In the genomic region with DNA sequence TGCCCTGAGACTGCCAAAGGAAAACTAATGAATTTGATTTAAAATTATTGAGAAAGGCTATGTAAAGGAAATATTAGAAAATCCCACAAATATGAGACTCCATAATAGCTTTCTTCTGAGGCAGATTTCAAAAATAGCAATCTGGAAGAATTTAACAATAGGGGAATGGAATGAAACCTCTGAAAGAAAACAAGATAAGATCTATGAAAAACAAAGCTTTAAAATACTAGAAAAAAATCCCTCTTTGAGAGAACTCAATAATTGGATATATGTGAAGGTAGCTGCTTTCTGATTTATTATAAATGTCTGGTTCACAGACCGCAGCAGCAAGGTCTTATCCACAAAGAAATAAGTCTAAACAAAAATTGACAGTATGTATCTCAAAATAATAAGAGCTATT, we compare ENCODE assay signal across 16 cellular contexts.
DNase-seq lines count a peak whose midpoint lies in the region; ATAC-seq and TF ChIP-seq lines count a peak whose summit lies in the region.
"Had no signal": no experiment of that assay in that cellular context is flagged by ENCODE, and none has a peak within 500 bp of the region (broad histone marks: within the 10 kb centered on the region; RNA-seq: fewer than 3 reads in every experiment).

No MANE protein-coding gene starts in this region.

- H3K36me3 ChIP-seq in ACC112 (ENCODE audit: insufficient read depth, low read length) (no peaks in the 10 kb centered on the region), IMR-90 (ENCODE audit: control insufficient read depth, insufficient read depth, low read length) (no peaks in the 10 kb centered on the region)
- H3K36me3 ChIP-seq: HAP-1 had no signal

- DNase-seq in IMR-90 = no peak
- no peak for DNase-seq in T-helper 17 cell
- DNase-seq in fibroblast of pulmonary artery (ENCODE audit: low read depth) = peak; percentile 54
- DNase-seq in NCI-H1694 (lab: John Stamatoyannopoulos, UW) = no peak
- DNase-seq in activated effector memory CD4-positive, alpha-beta T cell treated with anti-CD3 and anti-CD28 coated beads, Interleukin-2, amount 50 U/mL, for 16 hours = no peak
- DNase-seq in COLO829 (ENCODE audit: low spot score) = no peak
- DNase-seq: CD8-positive, alpha-beta memory T cell; KBM-7; NCI-H1436; NCI-H2081; NCI-H748 treated with DMSO at 0.1 percent for 48 hours; PC-9 had no signal

- POLR2A ChIA-PET in IMR-90 (lab: Charles Lee; ENCODE audit: unreplicated experiment) = interaction anchor here (0.8 kb wide), 1 partner anchor 320 kb away, joined by 4 read pairs; a partner anchor contains a TSS

- H3K9me3 ChIP-seq in IMR-90 (ENCODE audit: control insufficient read depth, insufficient read depth, low read length) (no peaks in the 10 kb centered on the region), T-helper 17 cell (ENCODE audit: control insufficient read depth, low read length, poor library complexity, severe bottlenecking) (no peaks in the 10 kb centered on the region)
- H3K9me3 ChIP-seq: HAP-1 had no signal

- no peaks in the 10 kb centered on the region for H3K27me3 ChIP-seq in ACC112 (ENCODE audit: insufficient read depth, low read length)
- H3K27me3 ChIP-seq in IMR-90 (ENCODE audit: control insufficient read depth, insufficient read depth, low read length) = no peaks in the 10 kb centered on the region

- no peak overlapping the region for H3K9ac ChIP-seq in IMR-90 (ENCODE audit: low read depth, low read length)

- H2AK5ac ChIP-seq in IMR-90 (ENCODE audit: low read depth, low read length) = no peak overlapping the region

- peaks cover 18% of the 10 kb centered on the region for H3K27me3 Mint-ChIP-seq in T-helper 17 cell

- no peak overlapping the region for H2BK5ac ChIP-seq in IMR-90 (ENCODE audit: low read depth, low read length, poor library complexity, severe bottlenecking)

- H3K18ac ChIP-seq in IMR-90 (ENCODE audit: low read depth, low read length) = peak overlapping the region; percentile 81; the same call in 1 of the 2 replicates

- no CpG with 5 or more reads among the region's 1 CpG for WGBS in IMR-90 (ENCODE audit: extremely low coverage in 2 of 2, insufficient read length in 1 of 2), 2 experiments

- CTCF ChIA-PET in IMR-90 (lab: Yijun Ruan, JAX) = no interaction called here

- TF ChIP-seq POLR2A in IMR-90 (IDR thresholded peaks at IDR 0.05; ENCODE audit: low read depth, low read length) = no peak

- TF ChIP-seq CTCF in IMR-90 (conservative IDR thresholded peaks at IDR 0.05; ENCODE audit: low read depth, low read length) = no peak
- TF ChIP-seq CTCF in fibroblast of pulmonary artery (IDR thresholded peaks at IDR 0.05; ENCODE audit: low read length, missing control alignments) = no peak

- H3K4me1 Mint-ChIP-seq in T-helper 17 cell = peaks cover 24% of the 10 kb centered on the region

- peaks cover 9% of the 10 kb centered on the region for H3K4me1 ChIP-seq in ACC112 (ENCODE audit: control insufficient read depth, insufficient read depth, low read length, unreplicated experiment)
- H3K4me1 ChIP-seq in IMR-90 (ENCODE audit: control insufficient read depth, insufficient read depth, low read length) = peaks cover 3% of the 10 kb centered on the region; the same call in 1 of the 2 replicates

- H3K4me3 ChIP-seq in ACC112 (ENCODE audit: low read depth, low read length) (no peak overlapping the region), IMR-90 (ENCODE audit: insufficient read depth, low read depth, low read length) (no peak overlapping the region), fibroblast of pulmonary artery (replicated peaks; ENCODE audit: low read depth, low read length) (no peak overlapping the region)
- H3K4me3 ChIP-seq: HAP-1, PC-9 had no signal

- intact Hi-C loops in IMR-90 (cut with micrococcal nuclease) = no loop called here

- in situ Hi-C loops in IMR-90 (cut with MboI; ENCODE audit: low sequenced_read_pairs) = no loop called here

- peak overlapping the region; percentile 22; the same call in 1 of the 2 replicates for H3K27ac ChIP-seq in ACC112 (ENCODE audit: low read depth, low read length)
- no peak overlapping the region for H3K27ac ChIP-seq in IMR-90 (ENCODE audit: insufficient read depth, low read length)
- H3K27ac ChIP-seq: 22Rv1, PC-9 had no signal

- no peak overlapping the region for H3K23ac ChIP-seq in IMR-90 (ENCODE audit: low read depth, low read length)

- peak overlapping the region; percentile 60; the same call in 1 of the 2 replicates for H2BK120ac ChIP-seq in IMR-90 (ENCODE audit: low read depth, low read length)

- no peak overlapping the region for H3K56ac ChIP-seq in IMR-90 (ENCODE audit: extremely low read depth, insufficient read depth, low read length)

- H2AFZ ChIP-seq in ACC112 (ENCODE audit: low read length, unreplicated experiment) (no peak overlapping the region), IMR-90 (replicated peaks; ENCODE audit: low read length, poor library complexity) (no peak overlapping the region)
- H2AFZ ChIP-seq: PC-9 had no signal

- H3K9me1 ChIP-seq in IMR-90 (ENCODE audit: insufficient read depth, low read length) = no peaks in the 10 kb centered on the region

- dilution Hi-C loops in IMR-90 (cut with HindIII; ENCODE audit: low sequenced_read_pairs, unreplicated experiment) = no loop called here

- ATAC-seq in IMR-90 (ENCODE audit: low read depth) (no peak), T-helper 17 cell (no peak), GM18907 (IDR thresholded peaks at IDR 0.05; ENCODE audit: unreplicated experiment) (no peak)

- H3K14ac ChIP-seq in IMR-90 (replicated peaks; ENCODE audit: low read depth, low read length) = peak overlapping the region; percentile 29; the same call in 1 of the 2 replicates

- no peaks in the 10 kb centered on the region for H3K79me1 ChIP-seq in IMR-90 (ENCODE audit: low read depth in 1 of 2, low read length in 2 of 2)

- H3K36me3 Mint-ChIP-seq in T-helper 17 cell (ENCODE audit: low read depth) = no peaks in the 10 kb centered on the region
- H3K36me3 Mint-ChIP-seq: CD8-positive, alpha-beta memory T cell had no signal

- no peaks in the 10 kb centered on the region for H4K20me1 ChIP-seq in IMR-90 (ENCODE audit: insufficient read depth, low read length)

- H3K4me3 Mint-ChIP-seq in T-helper 17 cell = no peak overlapping the region
- H3K4me3 Mint-ChIP-seq: CD8-positive, alpha-beta memory T cell had no signal

- H4K91ac ChIP-seq in IMR-90 (ENCODE audit: insufficient read depth, low read depth, low read length) = no peak overlapping the region

- H3K4ac ChIP-seq in IMR-90 (ENCODE audit: low read depth, low read length) = peak overlapping the region; percentile 59; the same call in 1 of the 2 replicates

- peak overlapping the region; percentile 14 for H3K27ac Mint-ChIP-seq in T-helper 17 cell
- H3K27ac Mint-ChIP-seq: CD8-positive, alpha-beta memory T cell had no signal

- H2AK9ac ChIP-seq in IMR-90 (replicated peaks; ENCODE audit: low read depth, low read length, poor library complexity) = no peak overlapping the region

- no peak overlapping the region for H2BK15ac ChIP-seq in IMR-90 (ENCODE audit: low read depth, low read length)

- no peak overlapping the region for H4K5ac ChIP-seq in IMR-90 (ENCODE audit: low read depth, low read length)

- H3K4me2 ChIP-seq in IMR-90 (ENCODE audit: low read depth, low read length) = no peak overlapping the region
- H3K4me2 ChIP-seq: PC-9 had no signal

- peak overlapping the region in 1 of 2 experiments; percentile 60; a peak in 2 of 4 replicates for H4K8ac ChIP-seq in IMR-90 (ENCODE audit: low read depth in 2 of 2, low read length in 2 of 2)

- H2BK20ac ChIP-seq in IMR-90 (ENCODE audit: low read depth, low read length) = no peak overlapping the region

- no peak for TF ChIP-seq RAD21 in IMR-90 (IDR thresholded peaks at IDR 0.05; ENCODE audit: low read length)

- H3K79me2 ChIP-seq in ACC112 (ENCODE audit: control insufficient read depth, insufficient read depth, low read length, unreplicated experiment) = no peaks in the 10 kb centered on the region

- BruUV-seq in IMR-90 (replicated peaks; lab: Mats Ljungman, UMichigan) = no TSS peak

TF ChIP-seq in IMR-90, 13 proteins besides CTCF, POLR2A, EP300 and RAD21:
- TF ChIP-seq, protein P1, sequence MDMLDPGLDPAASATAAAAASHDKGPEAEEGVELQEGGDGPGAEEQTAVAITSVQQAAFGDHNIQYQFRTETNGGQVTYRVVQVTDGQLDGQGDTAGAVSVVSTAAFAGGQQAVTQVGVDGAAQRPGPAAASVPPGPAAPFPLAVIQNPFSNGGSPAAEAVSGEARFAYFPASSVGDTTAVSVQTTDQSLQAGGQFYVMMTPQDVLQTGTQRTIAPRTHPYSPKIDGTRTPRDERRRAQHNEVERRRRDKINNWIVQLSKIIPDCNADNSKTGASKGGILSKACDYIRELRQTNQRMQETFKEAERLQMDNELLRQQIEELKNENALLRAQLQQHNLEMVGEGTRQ (IDR thresholded peaks at IDR 0.05; ENCODE audit: low read depth, low read length) = no peak
- TF ChIP-seq FOS (IDR thresholded peaks at IDR 0.05; ENCODE audit: low read depth, low read length) (no peak), MXI1 (IDR thresholded peaks at IDR 0.05; ENCODE audit: borderline replicate concordance, low read depth, low read length) (no peak), RFX5 (IDR thresholded peaks at IDR 0.05; ENCODE audit: low read depth, low read length) (no peak), MAFK (IDR thresholded peaks at IDR 0.05; ENCODE audit: low read depth, low read length) (no peak), CHD1 (IDR thresholded peaks at IDR 0.05; ENCODE audit: low read depth, low read length) (no peak), BHLHE40 (IDR thresholded peaks at IDR 0.05; ENCODE audit: low read depth, low read length) (no peak)
